In the genomic region with DNA sequence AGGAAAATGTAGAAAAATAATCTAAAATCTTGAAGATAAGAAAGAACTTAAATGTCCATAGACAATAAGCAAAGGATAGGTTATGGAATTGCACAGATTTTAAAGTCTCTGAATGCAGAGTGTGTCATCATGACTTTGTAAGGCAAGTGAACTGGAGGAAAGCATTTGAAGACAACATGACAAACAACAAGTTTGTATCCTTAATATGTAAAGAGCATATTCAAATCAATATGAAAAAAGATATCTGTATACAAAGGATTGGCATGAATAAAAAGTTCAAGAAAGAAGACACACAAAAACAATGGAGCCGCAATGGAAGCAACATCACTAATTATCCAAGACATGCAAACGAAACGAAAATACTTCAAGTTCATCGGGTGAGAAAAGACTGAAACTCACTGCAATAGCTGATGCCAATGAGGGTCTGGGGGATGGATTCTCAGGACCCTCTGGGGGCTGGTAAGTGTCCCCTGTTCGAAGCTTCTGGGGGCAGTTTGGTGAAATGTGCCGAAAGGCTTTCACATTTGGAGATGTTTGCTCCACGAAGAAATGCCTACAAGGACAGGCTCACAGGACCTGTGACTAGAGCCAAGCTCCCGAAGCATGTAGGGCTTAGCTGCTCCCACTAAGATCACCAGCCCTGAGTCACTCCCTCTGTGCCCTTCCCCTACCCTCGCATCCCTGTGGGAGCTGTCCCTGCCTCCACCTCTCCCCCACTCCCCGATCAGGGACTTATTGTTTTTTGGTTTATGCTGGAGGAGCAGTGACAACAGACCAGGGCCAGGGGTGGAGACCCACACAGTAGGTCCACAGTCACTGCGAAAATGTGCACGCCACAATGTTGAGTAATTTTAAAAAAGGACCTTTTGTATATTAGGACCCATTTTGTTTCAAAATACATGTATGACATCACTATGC, we compare ENCODE assay signal across 24 cellular contexts.
"Had no signal": no experiment of that assay in that cellular context is flagged by ENCODE, and none has a peak within 500 bp of the region (broad histone marks: within the 10 kb centered on the region; RNA-seq: fewer than 3 reads in every experiment).

No MANE protein-coding gene starts in this region.

- H3K9me3 ChIP-seq: colonic mucosa, gastrocnemius medialis, right lobe of liver, stomach, tibial artery had no signal

- H3K4me1 ChIP-seq: colonic mucosa, gastrocnemius medialis, right lobe of liver, stomach, tibial artery had no signal

- H3K27me3 ChIP-seq: colonic mucosa, hepatocyte, right lobe of liver had no signal

- H3K4me3 ChIP-seq: colonic mucosa, gastrocnemius medialis, hepatocyte, right lobe of liver, stomach, tibial artery had no signal

- DNase-seq: activated CD4-positive, alpha-beta memory T cell treated with anti-CD3 and anti-CD28 coated beads, Interleukin-2, amount 10 ng/mL, durations not matched to agents 7 days and 5 days; activated CD4-positive, alpha-beta T cell treated with anti-CD3 and anti-CD28 coated beads for 1 hour; activated CD4-positive, alpha-beta T cell treated with anti-CD3 and anti-CD28 coated beads, Interleukin-2, amount 10 ng/mL, durations not matched to agents 7 days and 5 days; activated CD8-positive, alpha-beta memory T cell treated with anti-CD3 and anti-CD28 coated beads, Interleukin-2, amount 50 U/mL, for 48 hours; activated naive CD4-positive, alpha-beta T cell treated with Interleukin-2 at 50 U/mL for 16 hours; activated T-cell treated with anti-CD3 and anti-CD28 coated beads, Interleukin-2, amount 50 U/mL, for 48 hours; anterior cingulate cortex; cerebellar nuclear complex; colonic mucosa; effector CD8-positive, alpha-beta T cell; gastrocnemius medialis; glutamatergic neuron; left cardiac atrium; naive B cell; right lobe of liver; small intestine; stimulated activated CD4-positive, alpha-beta T cell treated with anti-CD3 and anti-CD28 coated beads, Interleukin-4, amount 100 ng/mL, for 24 hours; SW 1271; T1000; tibial artery had no signal

- H2AFZ ChIP-seq: hepatocyte had no signal

- H3K36me3 ChIP-seq: colonic mucosa, gastrocnemius medialis, right lobe of liver, stomach, tibial artery had no signal

- H3K79me2 ChIP-seq: hepatocyte had no signal

- H3K4me2 ChIP-seq: hepatocyte had no signal

- FAIRE-seq: keratinocyte, small intestine had no signal

- ATAC-seq: gastrocnemius medialis; left cardiac atrium; stimulated activated memory B cell treated with anti-CD40 and anti-IgM and Interleukin-4, amounts not matched to agents 10 μg/mL and 1 μg/mL and 100 μg/mL, for 72 hours had no signal

- H3K27ac ChIP-seq: colonic mucosa, gastrocnemius medialis, hepatocyte, right lobe of liver, stomach, tibial artery had no signal
